Comparison of ENCODE assay signal across 8 cellular contexts in the genomic region with DNA sequence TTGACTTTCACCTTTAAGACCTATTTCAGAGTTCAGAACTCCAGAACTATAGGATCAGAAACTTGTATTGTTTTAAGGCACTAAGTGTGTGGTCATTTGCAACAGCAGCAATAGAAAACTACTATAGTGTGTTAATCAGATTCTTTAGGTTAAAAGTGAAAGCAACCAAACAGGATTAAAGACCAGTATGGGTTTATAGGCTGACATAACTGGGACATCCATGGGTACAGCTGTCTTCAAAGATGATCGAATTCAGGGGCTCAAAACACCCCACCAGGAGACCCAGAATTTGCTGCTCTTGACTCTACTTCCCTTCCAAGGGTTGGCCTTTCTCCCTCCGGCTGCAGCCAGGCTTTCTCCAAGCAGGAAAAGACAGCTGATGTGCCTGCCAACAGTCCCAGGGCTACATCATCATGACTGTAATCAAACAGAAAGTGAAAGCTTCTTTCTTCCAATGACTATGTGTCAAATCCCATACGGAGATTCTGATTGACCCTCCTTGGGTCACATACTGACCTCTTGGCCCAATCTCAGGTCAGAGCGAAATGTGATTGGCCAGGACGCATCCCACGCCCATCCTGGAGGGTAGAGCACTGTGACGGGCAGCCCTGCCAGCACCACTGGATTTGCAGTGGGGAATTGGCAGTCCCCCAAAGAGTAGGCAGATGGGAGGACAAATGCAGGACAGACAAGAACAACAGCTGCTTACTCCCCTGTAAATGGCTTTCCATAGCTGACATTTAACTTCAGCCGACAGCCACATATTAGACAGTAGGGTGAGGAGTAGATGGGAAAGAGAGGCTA. TPM values are rescaled to one million over a fixed set of nuclear protein-coding genes. Genes with fewer than 3 reads are reported as not detected.
DNase-seq lines count a peak whose midpoint lies in the region; ATAC-seq and TF ChIP-seq lines count a peak whose summit lies in the region.

No MANE protein-coding gene starts in this region.

- in situ Hi-C loops in KBM-7 (cut with MboI; ENCODE audit: low pct_unique_long_range_greater_than_20kb, low sequenced_read_pairs): no loop called here

- ATAC-seq in GM18868 (IDR thresholded peaks at IDR 0.05; ENCODE audit: unreplicated experiment) (no peak), HG02588 (IDR thresholded peaks at IDR 0.05; ENCODE audit: unreplicated experiment) (no peak)

- peak overlapping the region; percentile 54 for H3K4me3 ChIP-seq in fibroblast of villous mesenchyme (ENCODE audit: low read depth, low read length)

- no peak for TF ChIP-seq CTCF in VCaP (conservative IDR thresholded peaks at IDR 0.05)
- no peak for TF ChIP-seq CTCF in fibroblast of villous mesenchyme (IDR thresholded peaks at IDR 0.05; ENCODE audit: insufficient read depth, low read depth, low read length)

- peak; percentile 79 for DNase-seq in AG20443 (ENCODE audit: low spot score)
- DNase-seq in HuH-7 (ENCODE audit: low spot score): peak; percentile 5
- peak; percentile 74 for DNase-seq in fibroblast of villous mesenchyme (ENCODE audit: low read depth)
- DNase-seq in pons (ENCODE audit: low spot score): peak; percentile 90
- DNase-seq in KBM-7: no peak

- peak overlapping the region; percentile 36 for H3K27ac ChIP-seq in VCaP

RNA-seq across cellular contexts. Expression of gene RNF7, which starts 51.4 kb away (rescaled TPM):
- total RNA-seq in fibroblast of villous mesenchyme: 43.5 and 57.0 TPM in 2 replicates
